ENCODE assay signal across 11 cellular contexts in the genomic region with DNA sequence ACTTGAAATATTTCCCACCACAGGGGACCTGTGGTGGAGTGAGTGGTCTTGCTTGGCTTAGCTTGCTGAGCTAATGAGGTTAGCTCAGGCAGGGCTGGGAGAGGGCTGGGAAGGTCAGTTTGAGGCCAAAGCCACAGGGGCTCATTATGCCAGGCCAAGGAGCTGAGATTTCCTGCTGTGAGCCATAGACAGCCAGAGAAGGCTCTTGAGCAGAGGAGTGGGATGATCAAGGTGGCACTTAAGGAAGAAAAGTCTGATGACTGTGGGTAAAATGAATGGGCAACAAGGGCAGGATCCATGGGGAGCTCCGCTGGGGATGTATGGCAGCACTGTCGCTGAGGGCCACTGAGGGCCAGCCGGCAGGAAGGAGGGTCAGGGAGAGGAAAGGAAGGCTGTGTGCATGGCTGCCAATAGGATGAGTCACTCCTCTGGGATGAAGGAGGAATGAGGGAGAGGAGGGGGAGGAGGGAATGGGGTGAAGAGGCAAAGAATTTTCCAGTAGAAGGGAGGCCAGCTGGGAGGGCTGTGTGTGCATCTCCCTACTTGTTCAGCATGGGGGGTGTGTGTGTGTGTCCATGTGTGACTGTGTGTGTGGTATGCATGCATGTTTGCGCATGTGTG. TPM values are rescaled to one million over a fixed set of nuclear protein-coding genes. Genes with fewer than 3 reads are reported as not detected.
DNase-seq lines count a peak whose midpoint lies in the region; ATAC-seq, FAIRE-seq and TF ChIP-seq lines count a peak whose summit lies in the region.
"Had no signal": no experiment of that assay in that cellular context is flagged by ENCODE, and none has a peak within 500 bp of the region (broad histone marks: within the 10 kb centered on the region; RNA-seq: fewer than 3 reads in every experiment).

No MANE protein-coding gene starts in this region.

- TF ChIP-seq POLR2A in A549 (IDR thresholded peaks at IDR 0.05; ENCODE audit: low read length): no peak
- TF ChIP-seq POLR2A in GM18505 (IDR thresholded peaks at IDR 0.05; ENCODE audit: borderline replicate concordance, extremely low read depth, insufficient read depth, insufficient read length): no peak

- FAIRE-seq in A549 (lab: Jason Lieb, UNC): no peak

- H3K9me3 ChIP-seq in A549: peaks cover 9% of the 10 kb centered on the region; the same call in 2 of the 3 replicates
- H3K9me3 ChIP-seq: BLaER1 had no signal

- TF ChIP-seq EP300 in A549 (IDR thresholded peaks at IDR 0.05): no peak

- POLR2A ChIA-PET in A549 (lab: Yijun Ruan, JAX): no interaction called here

- peak; percentile 51 to 78 for DNase-seq in A549 (ENCODE audit: low read depth in 1 of 2, low spot score in 1 of 2)
- peak; percentile 95 for DNase-seq in M059J (ENCODE audit: low read depth)
- peak; percentile 59 for DNase-seq in epithelial cell of proximal tubule (ENCODE audit: low read depth)
- peak; percentile 67 for DNase-seq in mesenteric fat pad (ENCODE audit: low spot score)
- no peak for DNase-seq in NCI-H446 treated with DMSO at 0.1 percent for 48 hours (lab: John Stamatoyannopoulos, UW)
- DNase-seq in SK-N-DZ (ENCODE audit: low spot score): no peak
- DNase-seq: activated naive CD8-positive, alpha-beta T cell treated with anti-CD3 and anti-CD28 coated beads, Interleukin-2, amount 50 U/mL, for 24 hours had no signal

- 15% methylated on average over 4 of the region's 4 CpGs for WGBS in A549 (ENCODE audit: missing lambda C conversion rate)

- TF ChIP-seq CTCF in A549 (IDR thresholded peaks at IDR 0.05) (no peak), epithelial cell of proximal tubule (conservative IDR thresholded peaks at IDR 0.05; ENCODE audit: low read depth, low read length) (no peak)

- TF ChIP-seq RAD21 in A549 (conservative IDR thresholded peaks at IDR 0.05 in 1 of 2, IDR thresholded peaks at IDR 0.05 in 1 of 2): no peak

- H3K27ac ChIP-seq in A549: peak overlapping the region; percentile 91 to 97
- H3K27ac ChIP-seq: BLaER1 had no signal

- H3K4me3 ChIP-seq in A549 (no peak overlapping the region), epithelial cell of proximal tubule (ENCODE audit: low read depth, low read length) (no peak overlapping the region)
- H3K4me3 ChIP-seq: BLaER1 had no signal

- H3K4me2 ChIP-seq in A549: peak overlapping the region; percentile 56
- H3K4me2 ChIP-seq: BLaER1 had no signal

- CTCF ChIA-PET in A549 (lab: Yijun Ruan, JAX): interaction anchor here (0.6 to 3.4 kb wide), 2 partner anchors 11 to 18 kb away, joined by 3 to 9 read pairs; a partner anchor contains a TSS

- peaks cover 56% of the 10 kb centered on the region for H3K4me1 ChIP-seq in A549
- H3K4me1 ChIP-seq: BLaER1 had no signal

- ATAC-seq in A549 (peak; percentile 59 to 75), GM18505 (IDR thresholded peaks at IDR 0.05; ENCODE audit: unreplicated experiment) (no peak), HG03139 (IDR thresholded peaks at IDR 0.05; ENCODE audit: unreplicated experiment) (no peak)
- ATAC-seq: activated naive CD8-positive, alpha-beta T cell treated with anti-CD3 and anti-CD28 coated beads, Interleukin-2, amount 50 U/mL, for 24 hours had no signal

TF ChIP-seq in A549, 52 proteins besides CTCF, POLR2A, EP300 and RAD21:
- no peak for TF ChIP-seq RNF2 (IDR thresholded peaks at IDR 0.05; ENCODE audit: borderline replicate concordance, low read depth)
- TF ChIP-seq MAZ (IDR thresholded peaks at IDR 0.05; ENCODE audit: borderline replicate concordance, low read depth, low read length): no peak
- TF ChIP-seq, protein P1, sequence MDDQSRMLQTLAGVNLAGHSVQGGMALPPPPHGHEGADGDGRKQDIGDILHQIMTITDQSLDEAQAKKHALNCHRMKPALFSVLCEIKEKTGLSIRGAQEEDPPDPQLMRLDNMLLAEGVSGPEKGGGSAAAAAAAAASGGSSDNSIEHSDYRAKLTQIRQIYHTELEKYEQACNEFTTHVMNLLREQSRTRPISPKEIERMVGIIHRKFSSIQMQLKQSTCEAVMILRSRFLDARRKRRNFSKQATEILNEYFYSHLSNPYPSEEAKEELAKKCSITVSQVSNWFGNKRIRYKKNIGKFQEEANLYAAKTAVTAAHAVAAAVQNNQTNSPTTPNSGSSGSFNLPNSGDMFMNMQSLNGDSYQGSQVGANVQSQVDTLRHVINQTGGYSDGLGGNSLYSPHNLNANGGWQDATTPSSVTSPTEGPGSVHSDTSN (IDR thresholded peaks at IDR 0.05): no peak
- TF ChIP-seq KDM5A (IDR thresholded peaks at IDR 0.05): no peak
- TF ChIP-seq HOXB13 (CRISPR knock-in tag; IDR thresholded peaks at IDR 0.05; ENCODE audit: low read depth): no peak
- TF ChIP-seq JUN (IDR thresholded peaks at IDR 0.05): peak in 1 of 2 experiments; percentile 50; a peak in 2 of 5 replicates
- no peak for TF ChIP-seq FOSB (CRISPR knock-in tag; IDR thresholded peaks at IDR 0.05)
- peak; percentile 56 for TF ChIP-seq FOSL2 (IDR thresholded peaks at IDR 0.05)
- TF ChIP-seq FOSL2 (CRISPR knock-in tag; IDR thresholded peaks at IDR 0.05): peak; percentile 87
- TF ChIP-seq ZSCAN20 (CRISPR knock-in tag; IDR thresholded peaks at IDR 0.05): no peak
- TF ChIP-seq MYC (IDR thresholded peaks at IDR 0.05; ENCODE audit: borderline replicate concordance, low read length): no peak
- TF ChIP-seq, protein P2, sequence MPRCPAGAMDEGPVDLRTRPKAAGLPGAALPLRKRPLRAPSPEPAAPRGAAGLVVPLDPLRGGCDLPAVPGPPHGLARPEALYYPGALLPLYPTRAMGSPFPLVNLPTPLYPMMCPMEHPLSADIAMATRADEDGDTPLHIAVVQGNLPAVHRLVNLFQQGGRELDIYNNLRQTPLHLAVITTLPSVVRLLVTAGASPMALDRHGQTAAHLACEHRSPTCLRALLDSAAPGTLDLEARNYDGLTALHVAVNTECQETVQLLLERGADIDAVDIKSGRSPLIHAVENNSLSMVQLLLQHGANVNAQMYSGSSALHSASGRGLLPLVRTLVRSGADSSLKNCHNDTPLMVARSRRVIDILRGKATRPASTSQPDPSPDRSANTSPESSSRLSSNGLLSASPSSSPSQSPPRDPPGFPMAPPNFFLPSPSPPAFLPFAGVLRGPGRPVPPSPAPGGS (IDR thresholded peaks at IDR 0.05): no peak
- TF ChIP-seq, protein P3, sequence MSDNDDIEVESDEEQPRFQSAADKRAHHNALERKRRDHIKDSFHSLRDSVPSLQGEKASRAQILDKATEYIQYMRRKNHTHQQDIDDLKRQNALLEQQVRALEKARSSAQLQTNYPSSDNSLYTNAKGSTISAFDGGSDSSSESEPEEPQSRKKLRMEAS (IDR thresholded peaks at IDR 0.05): peak; percentile 83
- TF ChIP-seq ZFP36 (IDR thresholded peaks at IDR 0.05; ENCODE audit: borderline replicate concordance, partially characterized antibody): no peak

RNA-seq across cellular contexts. Expression of a gene that starts 18.7 kb away (rescaled TPM):
- polyA plus RNA-seq in A549 (2011; rRNA removed) (4.0 and 4.6 TPM in 2 replicates), A549 (2017; fragmentation: RNase III; extraction: RNeasy Plus Mini Kit Qiagen cat#74134 plus additional on column Dnase treatment) (6.8 to 8.3 TPM (median 6.9 TPM) in 3 replicates)
- 5.1 and 6.7 TPM in 2 replicates for polyA plus RNA-seq in A549 (2012; cell fraction: cytosol; rRNA removed)
- polyA plus RNA-seq in A549 (2012; cell fraction: nucleus; rRNA removed): 6.5 and 6.7 TPM in 2 replicates
- polyA minus RNA-seq in A549 (2011; rRNA and poly(A)+ RNA removed): 6.4 and 6.5 TPM in 2 replicates
- 0.62 and 0.79 TPM in 2 replicates for total RNA-seq in M059J (2014; rRNA removed; shearing (Covaris generic))
- total RNA-seq in epithelial cell of proximal tubule (0.63 and 2.1 TPM in 2 replicates), mesenteric fat pad (0.10 TPM)
- polyA plus RNA-seq in SK-N-DZ (2014; cell fraction: cytosol; rRNA removed): 0.12 and 0.32 TPM in 2 replicates
- 0.08 and 0.30 TPM in 2 replicates for polyA plus RNA-seq in SK-N-DZ (2014; cell fraction: nucleus; rRNA removed)

RNA-seq across cellular contexts. Expression of a gene that starts 54.6 kb away (rescaled TPM):
- polyA plus RNA-seq in A549 (2011; rRNA removed) (not detected in 2 replicates), A549 (2017; fragmentation: RNase III; extraction: RNeasy Plus Mini Kit Qiagen cat#74134 plus additional on column Dnase treatment) (not detected in 3 replicates)
- polyA plus RNA-seq in A549 (2012; cell fraction: cytosol; rRNA removed): not detected in 2 replicates
- polyA plus RNA-seq in A549 (2012; cell fraction: nucleus; rRNA removed): not detected in 2 replicates
- not detected in 2 replicates for polyA minus RNA-seq in A549 (2011; rRNA and poly(A)+ RNA removed)
- not detected in 2 replicates for total RNA-seq in M059J (2014; rRNA removed; shearing (Covaris generic))
- total RNA-seq in epithelial cell of proximal tubule (not detected in 2 replicates), mesenteric fat pad (not detected)
- not detected in 2 replicates for polyA plus RNA-seq in SK-N-DZ (2014; cell fraction: cytosol; rRNA removed)
- polyA plus RNA-seq in SK-N-DZ (2014; cell fraction: nucleus; rRNA removed): not detected in 2 replicates
- total RNA-seq: skeletal muscle tissue had no signal

Comparison
In these comparisons a context has a peak if more than half of its experiments do, and no peak if none do; other contexts are left out.
1. ATAC-seq: peak in A549 (2 of 2); none in GM18505 (single experiment) and HG03139 (single experiment).
2. DNase-seq: peak in A549 (2 of 2), M059J (single experiment), epithelial cell of proximal tubule (single experiment) and mesenteric fat pad (single experiment); none in NCI-H446 treated with DMSO at 0.1 percent for 48 hours (single experiment) and SK-N-DZ (single experiment).